In genomic region chr20:64095927-64096326, GRCh38 we compare ENCODE assay signal across 2 cellular contexts.
A peak's percentile ranks its signal among the peaks of the same experiment; 100 is the strongest.
TF ChIP-seq lines count a peak whose summit lies in the region.

No MANE protein-coding gene starts in this region.

TF ChIP-seq in HEK293, 187 proteins besides CTCF, POLR2A, EP300 and RAD21:
- no peak for TF ChIP-seq GFI1B (tag by site-specific recombination; IDR thresholded peaks at IDR 0.05)
- TF ChIP-seq ZSCAN4 (tag by site-specific recombination; IDR thresholded peaks at IDR 0.05): 0 out of 2 replicates have a peak, but pooled peaks have one; percentile 33
TF ChIP-seq in HEK293: peak in this region for 1.

TF ChIP-seq in GM12878, 131 proteins besides CTCF, POLR2A, EP300 and RAD21:
- 0 out of 2 replicates have a peak, but pooled peaks have one; percentile 17 for TF ChIP-seq RELB (IDR thresholded peaks at IDR 0.05; ENCODE audit: low read depth)
- 0 out of 2 replicates have a peak, but pooled peaks have one; percentile 18 for TF ChIP-seq EED (IDR thresholded peaks at IDR 0.05; ENCODE audit: low read depth)
- peak; percentile 37; the same call in 1 of the 2 replicates for TF ChIP-seq IKZF1 (conservative IDR thresholded peaks at IDR 0.05)
- TF ChIP-seq BHLHE40 (IDR thresholded peaks at IDR 0.05; ENCODE audit: borderline replicate concordance in 1 of 2, low read depth in 2 of 2, low read length in 1 of 2): peak; percentile 30 to 53; a peak in 2 of 4 replicates
- TF ChIP-seq IKZF2 (IDR thresholded peaks at IDR 0.05): 0 out of 4 replicates have a peak, but pooled peaks of 1 of the 2 experiments have one; percentile 22
- TF ChIP-seq MEF2A (IDR thresholded peaks at IDR 0.05; ENCODE audit: insufficient read depth, low read depth, low read length): no peak
